1 cellular context compared by ENCODE assay signal in the genomic region with DNA sequence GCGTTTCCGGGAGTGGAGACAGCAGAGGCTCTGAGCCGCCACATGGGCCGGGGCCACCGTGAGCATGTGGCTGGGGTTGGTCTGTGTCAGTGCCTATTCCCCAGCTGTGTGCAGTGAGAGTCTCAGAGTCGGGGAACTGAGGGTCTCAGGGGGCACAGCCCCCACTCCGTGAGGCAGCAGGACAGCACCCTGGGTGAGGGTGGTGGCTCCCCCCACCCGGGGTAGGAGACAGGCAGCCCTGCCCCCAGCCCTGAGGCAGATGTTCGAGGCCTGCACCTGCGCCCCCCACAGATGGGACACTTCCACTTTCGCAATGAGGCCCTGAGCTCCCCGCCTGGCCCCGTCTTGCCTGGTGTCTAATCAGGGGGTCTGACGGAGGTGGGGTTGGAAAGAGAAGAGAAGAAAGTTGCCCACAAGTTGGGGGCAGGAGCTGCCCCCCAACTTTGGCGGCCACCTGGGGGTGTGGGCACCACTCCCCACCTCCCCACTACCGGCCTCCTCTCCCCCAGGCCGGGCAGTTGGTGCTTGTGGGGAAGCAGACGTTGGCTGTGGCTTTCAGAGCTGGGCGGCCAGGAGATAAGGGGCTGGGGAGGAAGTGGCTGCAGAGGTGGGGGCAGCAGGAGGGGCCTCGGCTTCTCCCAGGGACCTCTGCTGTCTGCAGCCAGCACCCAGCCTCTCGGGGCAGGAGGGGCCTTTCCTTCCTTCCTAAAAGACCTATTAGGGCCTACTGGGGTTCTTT.
TF ChIP-seq lines count a peak whose summit lies in the region.

No MANE protein-coding gene starts in this region.

TF ChIP-seq in K562, 482 proteins besides CTCF, POLR2A, EP300 and RAD21 (continued from another document and continues in another):
- TF ChIP-seq, protein P1, sequence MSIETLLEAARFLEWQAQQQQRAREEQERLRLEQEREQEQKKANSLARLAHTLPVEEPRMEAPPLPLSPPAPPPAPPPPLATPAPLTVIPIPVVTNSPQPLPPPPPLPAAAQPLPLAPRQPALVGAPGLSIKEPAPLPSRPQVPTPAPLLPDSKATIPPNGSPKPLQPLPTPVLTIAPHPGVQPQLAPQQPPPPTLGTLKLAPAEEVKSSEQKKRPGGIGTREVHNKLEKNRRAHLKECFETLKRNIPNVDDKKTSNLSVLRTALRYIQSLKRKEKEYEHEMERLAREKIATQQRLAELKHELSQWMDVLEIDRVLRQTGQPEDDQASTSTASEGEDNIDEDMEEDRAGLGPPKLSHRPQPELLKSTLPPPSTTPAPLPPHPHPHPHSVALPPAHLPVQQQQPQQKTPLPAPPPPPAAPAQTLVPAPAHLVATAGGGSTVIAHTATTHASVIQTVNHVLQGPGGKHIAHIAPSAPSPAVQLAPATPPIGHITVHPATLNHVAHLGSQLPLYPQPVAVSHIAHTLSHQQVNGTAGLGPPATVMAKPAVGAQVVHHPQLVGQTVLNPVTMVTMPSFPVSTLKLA (conservative IDR thresholded peaks at IDR 0.05), result peak; percentile 57 to 79
- TF ChIP-seq, protein P2, sequence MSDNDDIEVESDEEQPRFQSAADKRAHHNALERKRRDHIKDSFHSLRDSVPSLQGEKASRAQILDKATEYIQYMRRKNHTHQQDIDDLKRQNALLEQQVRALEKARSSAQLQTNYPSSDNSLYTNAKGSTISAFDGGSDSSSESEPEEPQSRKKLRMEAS (CRISPR knock-in tag; IDR thresholded peaks at IDR 0.05), result peak; percentile 97
- TF ChIP-seq, protein P3, sequence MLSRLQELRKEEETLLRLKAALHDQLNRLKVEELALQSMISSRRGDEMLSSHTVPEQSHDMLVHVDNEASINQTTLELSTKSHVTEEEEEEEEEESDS (CRISPR knock-in tag; IDR thresholded peaks at IDR 0.05), result no peak
- TF ChIP-seq NFYB (IDR thresholded peaks at IDR 0.05; ENCODE audit: extremely low read depth, insufficient read length) (no peak), SNIP1 (IDR thresholded peaks at IDR 0.05; ENCODE audit: low read depth) (no peak), MTA3 (IDR thresholded peaks at IDR 0.05; ENCODE audit: borderline replicate concordance) (peak; percentile 93), PHF8 (IDR thresholded peaks at IDR 0.05; ENCODE audit: borderline replicate concordance, low read length) (peak; percentile 52; the same call in 1 of the 2 replicates), TAL1 (IDR thresholded peaks at IDR 0.05) (peak; percentile 75), RNF2 (IDR thresholded peaks at IDR 0.05) (peak; percentile 100), CBX3 (IDR thresholded peaks at IDR 0.05; ENCODE audit: borderline replicate concordance in 1 of 2, low read length in 2 of 2) (no peak), CCNT2 (IDR thresholded peaks at IDR 0.05; ENCODE audit: borderline replicate concordance, extremely low read depth, insufficient read length, low read depth, low read length) (peak; percentile 89), ZKSCAN3 (CRISPR knock-in tag; IDR thresholded peaks at IDR 0.05) (no peak), BRD9 (IDR thresholded peaks at IDR 0.05; ENCODE audit: low read depth, partially characterized antibody) (peak; percentile 91), ZNF561 (CRISPR knock-in tag; conservative IDR thresholded peaks at IDR 0.05) (no peak), RBFOX2 (IDR thresholded peaks at IDR 0.05; ENCODE audit: low read depth, low read length) (peak; percentile 96), ZNF766 (CRISPR knock-in tag; conservative IDR thresholded peaks at IDR 0.05) (peak; percentile 85), HDGF (IDR thresholded peaks at IDR 0.05) (no peak), ZNF76 (CRISPR knock-in tag; IDR thresholded peaks at IDR 0.05; ENCODE audit: borderline replicate concordance) (no peak; the same call in none of the 2 replicates), TCFL5 (CRISPR knock-in tag; conservative IDR thresholded peaks at IDR 0.05) (no peak), ARID1B (IDR thresholded peaks at IDR 0.05) (peak; percentile 92), JUND (IDR thresholded peaks at IDR 0.05; ENCODE audit: borderline replicate concordance, low read depth, low read length) (peak; percentile 65), JUND (tag; IDR thresholded peaks at IDR 0.05; ENCODE audit: borderline replicate concordance, low read depth, low read length) (no peak; the same call in 2 of the 3 replicates), ZNF75A (CRISPR knock-in tag; IDR thresholded peaks at IDR 0.05) (no peak), ZNF263 (CRISPR knock-in tag; IDR thresholded peaks at IDR 0.05; ENCODE audit: borderline replicate concordance) (peak; percentile 64; the same call in 1 of the 2 replicates), ZFP36 (IDR thresholded peaks at IDR 0.05; ENCODE audit: low read depth, low read length, partially characterized antibody) (no peak), NFXL1 (CRISPR knock-in tag; IDR thresholded peaks at IDR 0.05) (0 out of 2 replicates have a peak, but pooled peaks have one; percentile 17), KLF1 (tag; IDR thresholded peaks at IDR 0.05) (no peak), GABPA (tag; conservative IDR thresholded peaks at IDR 0.05; ENCODE audit: low read depth) (peak; percentile 75), ZNF778 (CRISPR knock-in tag; IDR thresholded peaks at IDR 0.05) (no peak), SMARCE1 (IDR thresholded peaks at IDR 0.05) (peak; percentile 88)
- TF ChIP-seq, protein P4, sequence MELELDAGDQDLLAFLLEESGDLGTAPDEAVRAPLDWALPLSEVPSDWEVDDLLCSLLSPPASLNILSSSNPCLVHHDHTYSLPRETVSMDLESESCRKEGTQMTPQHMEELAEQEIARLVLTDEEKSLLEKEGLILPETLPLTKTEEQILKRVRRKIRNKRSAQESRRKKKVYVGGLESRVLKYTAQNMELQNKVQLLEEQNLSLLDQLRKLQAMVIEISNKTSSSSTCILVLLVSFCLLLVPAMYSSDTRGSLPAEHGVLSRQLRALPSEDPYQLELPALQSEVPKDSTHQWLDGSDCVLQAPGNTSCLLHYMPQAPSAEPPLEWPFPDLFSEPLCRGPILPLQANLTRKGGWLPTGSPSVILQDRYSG (tag; conservative IDR thresholded peaks at IDR 0.05; ENCODE audit: low read depth), result 0 out of 2 replicates have a peak, but pooled peaks have one; percentile 81
- TF ChIP-seq, protein P5, sequence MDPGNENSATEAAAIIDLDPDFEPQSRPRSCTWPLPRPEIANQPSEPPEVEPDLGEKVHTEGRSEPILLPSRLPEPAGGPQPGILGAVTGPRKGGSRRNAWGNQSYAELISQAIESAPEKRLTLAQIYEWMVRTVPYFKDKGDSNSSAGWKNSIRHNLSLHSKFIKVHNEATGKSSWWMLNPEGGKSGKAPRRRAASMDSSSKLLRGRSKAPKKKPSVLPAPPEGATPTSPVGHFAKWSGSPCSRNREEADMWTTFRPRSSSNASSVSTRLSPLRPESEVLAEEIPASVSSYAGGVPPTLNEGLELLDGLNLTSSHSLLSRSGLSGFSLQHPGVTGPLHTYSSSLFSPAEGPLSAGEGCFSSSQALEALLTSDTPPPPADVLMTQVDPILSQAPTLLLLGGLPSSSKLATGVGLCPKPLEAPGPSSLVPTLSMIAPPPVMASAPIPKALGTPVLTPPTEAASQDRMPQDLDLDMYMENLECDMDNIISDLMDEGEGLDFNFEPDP (CRISPR knock-in tag; IDR thresholded peaks at IDR 0.05), result peak; percentile 8; the same call in 1 of the 2 replicates
- TF ChIP-seq, protein P6, sequence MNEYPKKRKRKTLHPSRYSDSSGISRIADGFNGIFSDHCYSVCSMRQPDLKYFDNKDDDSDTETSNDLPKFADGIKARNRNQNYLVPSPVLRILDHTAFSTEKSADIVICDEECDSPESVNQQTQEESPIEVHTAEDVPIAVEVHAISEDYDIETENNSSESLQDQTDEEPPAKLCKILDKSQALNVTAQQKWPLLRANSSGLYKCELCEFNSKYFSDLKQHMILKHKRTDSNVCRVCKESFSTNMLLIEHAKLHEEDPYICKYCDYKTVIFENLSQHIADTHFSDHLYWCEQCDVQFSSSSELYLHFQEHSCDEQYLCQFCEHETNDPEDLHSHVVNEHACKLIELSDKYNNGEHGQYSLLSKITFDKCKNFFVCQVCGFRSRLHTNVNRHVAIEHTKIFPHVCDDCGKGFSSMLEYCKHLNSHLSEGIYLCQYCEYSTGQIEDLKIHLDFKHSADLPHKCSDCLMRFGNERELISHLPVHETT (CRISPR knock-in tag; conservative IDR thresholded peaks at IDR 0.05 in 1 of 2, IDR thresholded peaks at IDR 0.05 in 1 of 2), result peak in 1 of 2 experiments; percentile 91; a peak in 2 of 4 replicates
- TF ChIP-seq, protein P7, sequence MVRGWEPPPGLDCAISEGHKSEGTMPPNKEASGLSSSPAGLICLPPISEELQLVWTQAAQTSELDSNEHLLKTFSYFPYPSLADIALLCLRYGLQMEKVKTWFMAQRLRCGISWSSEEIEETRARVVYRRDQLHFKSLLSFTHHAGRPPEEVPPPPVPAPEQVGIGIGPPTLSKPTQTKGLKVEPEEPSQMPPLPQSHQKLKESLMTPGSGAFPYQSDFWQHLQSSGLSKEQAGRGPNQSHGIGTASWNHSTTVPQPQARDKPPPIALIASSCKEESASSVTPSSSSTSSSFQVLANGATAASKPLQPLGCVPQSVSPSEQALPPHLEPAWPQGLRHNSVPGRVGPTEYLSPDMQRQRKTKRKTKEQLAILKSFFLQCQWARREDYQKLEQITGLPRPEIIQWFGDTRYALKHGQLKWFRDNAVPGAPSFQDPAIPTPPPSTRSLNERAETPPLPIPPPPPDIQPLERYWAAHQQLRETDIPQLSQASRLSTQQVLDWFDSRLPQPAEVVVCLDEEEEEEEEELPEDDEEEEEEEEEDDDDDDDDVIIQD (CRISPR knock-in tag; IDR thresholded peaks at IDR 0.05), result no peak
- TF ChIP-seq, protein P8, sequence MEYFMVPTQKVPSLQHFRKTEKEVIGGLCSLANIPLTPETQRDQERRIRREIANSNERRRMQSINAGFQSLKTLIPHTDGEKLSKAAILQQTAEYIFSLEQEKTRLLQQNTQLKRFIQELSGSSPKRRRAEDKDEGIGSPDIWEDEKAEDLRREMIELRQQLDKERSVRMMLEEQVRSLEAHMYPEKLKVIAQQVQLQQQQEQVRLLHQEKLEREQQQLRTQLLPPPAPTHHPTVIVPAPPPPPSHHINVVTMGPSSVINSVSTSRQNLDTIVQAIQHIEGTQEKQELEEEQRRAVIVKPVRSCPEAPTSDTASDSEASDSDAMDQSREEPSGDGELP (CRISPR knock-in tag; IDR thresholded peaks at IDR 0.05; ENCODE audit: borderline replicate concordance), result peak; percentile 89
- TF ChIP-seq, protein P9, sequence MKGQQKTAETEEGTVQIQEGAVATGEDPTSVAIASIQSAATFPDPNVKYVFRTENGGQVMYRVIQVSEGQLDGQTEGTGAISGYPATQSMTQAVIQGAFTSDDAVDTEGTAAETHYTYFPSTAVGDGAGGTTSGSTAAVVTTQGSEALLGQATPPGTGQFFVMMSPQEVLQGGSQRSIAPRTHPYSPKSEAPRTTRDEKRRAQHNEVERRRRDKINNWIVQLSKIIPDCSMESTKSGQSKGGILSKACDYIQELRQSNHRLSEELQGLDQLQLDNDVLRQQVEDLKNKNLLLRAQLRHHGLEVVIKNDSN (CRISPR knock-in tag; IDR thresholded peaks at IDR 0.05), result peak; percentile 39
- TF ChIP-seq, protein P10, sequence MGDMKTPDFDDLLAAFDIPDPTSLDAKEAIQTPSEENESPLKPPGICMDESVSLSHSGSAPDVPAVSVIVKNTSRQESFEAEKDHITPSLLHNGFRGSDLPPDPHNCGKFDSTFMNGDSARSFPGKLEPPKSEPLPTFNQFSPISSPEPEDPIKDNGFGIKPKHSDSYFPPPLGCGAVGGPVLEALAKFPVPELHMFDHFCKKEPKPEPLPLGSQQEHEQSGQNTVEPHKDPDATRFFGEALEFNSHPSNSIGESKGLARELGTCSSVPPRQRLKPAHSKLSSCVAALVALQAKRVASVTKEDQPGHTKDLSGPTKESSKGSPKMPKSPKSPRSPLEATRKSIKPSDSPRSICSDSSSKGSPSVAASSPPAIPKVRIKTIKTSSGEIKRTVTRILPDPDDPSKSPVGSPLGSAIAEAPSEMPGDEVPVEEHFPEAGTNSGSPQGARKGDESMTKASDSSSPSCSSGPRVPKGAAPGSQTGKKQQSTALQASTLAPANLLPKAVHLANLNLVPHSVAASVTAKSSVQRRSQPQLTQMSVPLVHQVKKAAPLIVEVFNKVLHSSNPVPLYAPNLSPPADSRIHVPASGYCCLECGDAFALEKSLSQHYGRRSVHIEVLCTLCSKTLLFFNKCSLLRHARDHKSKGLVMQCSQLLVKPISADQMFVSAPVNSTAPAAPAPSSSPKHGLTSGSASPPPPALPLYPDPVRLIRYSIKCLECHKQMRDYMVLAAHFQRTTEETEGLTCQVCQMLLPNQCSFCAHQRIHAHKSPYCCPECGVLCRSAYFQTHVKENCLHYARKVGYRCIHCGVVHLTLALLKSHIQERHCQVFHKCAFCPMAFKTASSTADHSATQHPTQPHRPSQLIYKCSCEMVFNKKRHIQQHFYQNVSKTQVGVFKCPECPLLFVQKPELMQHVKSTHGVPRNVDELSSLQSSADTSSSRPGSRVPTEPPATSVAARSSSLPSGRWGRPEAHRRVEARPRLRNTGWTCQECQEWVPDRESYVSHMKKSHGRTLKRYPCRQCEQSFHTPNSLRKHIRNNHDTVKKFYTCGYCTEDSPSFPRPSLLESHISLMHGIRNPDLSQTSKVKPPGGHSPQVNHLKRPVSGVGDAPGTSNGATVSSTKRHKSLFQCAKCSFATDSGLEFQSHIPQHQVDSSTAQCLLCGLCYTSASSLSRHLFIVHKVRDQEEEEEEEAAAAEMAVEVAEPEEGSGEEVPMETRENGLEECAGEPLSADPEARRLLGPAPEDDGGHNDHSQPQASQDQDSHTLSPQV (IDR thresholded peaks at IDR 0.05), result peak; percentile 97
- TF ChIP-seq, protein P11, sequence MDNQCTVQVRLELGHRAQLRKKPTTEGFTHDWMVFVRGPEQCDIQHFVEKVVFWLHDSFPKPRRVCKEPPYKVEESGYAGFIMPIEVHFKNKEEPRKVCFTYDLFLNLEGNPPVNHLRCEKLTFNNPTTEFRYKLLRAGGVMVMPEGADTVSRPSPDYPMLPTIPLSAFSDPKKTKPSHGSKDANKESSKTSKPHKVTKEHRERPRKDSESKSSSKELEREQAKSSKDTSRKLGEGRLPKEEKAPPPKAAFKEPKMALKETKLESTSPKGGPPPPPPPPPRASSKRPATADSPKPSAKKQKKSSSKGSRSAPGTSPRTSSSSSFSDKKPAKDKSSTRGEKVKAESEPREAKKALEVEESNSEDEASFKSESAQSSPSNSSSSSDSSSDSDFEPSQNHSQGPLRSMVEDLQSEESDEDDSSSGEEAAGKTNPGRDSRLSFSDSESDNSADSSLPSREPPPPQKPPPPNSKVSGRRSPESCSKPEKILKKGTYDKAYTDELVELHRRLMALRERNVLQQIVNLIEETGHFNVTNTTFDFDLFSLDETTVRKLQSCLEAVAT (IDR thresholded peaks at IDR 0.05), result peak; percentile 19 to 91
- TF ChIP-seq, protein P12, sequence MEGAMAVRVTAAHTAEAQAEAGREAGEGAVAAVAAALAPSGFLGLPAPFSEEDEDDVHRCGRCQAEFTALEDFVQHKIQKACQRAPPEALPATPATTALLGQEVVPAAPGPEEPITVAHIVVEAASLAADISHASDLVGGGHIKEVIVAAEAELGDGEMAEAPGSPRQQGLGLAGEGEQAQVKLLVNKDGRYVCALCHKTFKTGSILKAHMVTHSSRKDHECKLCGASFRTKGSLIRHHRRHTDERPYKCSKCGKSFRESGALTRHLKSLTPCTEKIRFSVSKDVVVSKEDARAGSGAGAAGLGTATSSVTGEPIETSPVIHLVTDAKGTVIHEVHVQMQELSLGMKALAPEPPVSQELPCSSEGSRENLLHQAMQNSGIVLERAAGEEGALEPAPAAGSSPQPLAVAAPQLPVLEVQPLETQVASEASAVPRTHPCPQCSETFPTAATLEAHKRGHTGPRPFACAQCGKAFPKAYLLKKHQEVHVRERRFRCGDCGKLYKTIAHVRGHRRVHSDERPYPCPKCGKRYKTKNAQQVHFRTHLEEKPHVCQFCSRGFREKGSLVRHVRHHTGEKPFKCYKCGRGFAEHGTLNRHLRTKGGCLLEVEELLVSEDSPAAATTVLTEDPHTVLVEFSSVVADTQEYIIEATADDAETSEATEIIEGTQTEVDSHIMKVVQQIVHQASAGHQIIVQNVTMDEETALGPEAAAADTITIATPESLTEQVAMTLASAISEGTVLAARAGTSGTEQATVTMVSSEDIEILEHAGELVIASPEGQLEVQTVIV (CRISPR knock-in tag; IDR thresholded peaks at IDR 0.05; ENCODE audit: borderline replicate concordance), result no peak
